11 cellular contexts compared by ENCODE assay signal in genomic region chr14:92570863-92571262, GRCh38.
"Had no signal": no experiment of that assay in that cellular context is flagged by ENCODE, and none has a peak within 500 bp of the region (broad histone marks: within the 10 kb centered on the region; RNA-seq: fewer than 3 reads in every experiment).

No MANE protein-coding gene starts in this region.

- H3K9me3 ChIP-seq: ovary, tibial artery had no signal

- H3K27me3 ChIP-seq: neural progenitor cell, ovary, tibial artery had no signal

- H2AFZ ChIP-seq: neural progenitor cell had no signal

- H3K4me2 ChIP-seq: neural progenitor cell had no signal

- H3K9ac ChIP-seq: neural progenitor cell had no signal

- H3K4me3 Mint-ChIP-seq: endodermal cell, neural progenitor cell had no signal

- H3K36me3 Mint-ChIP-seq: neural progenitor cell had no signal

- H3K27ac Mint-ChIP-seq: endodermal cell, neural progenitor cell had no signal

- H3K4me1 ChIP-seq: neural progenitor cell had no signal

- H3K4me1 Mint-ChIP-seq: endodermal cell had no signal

- H3K27ac ChIP-seq: neural progenitor cell, ovary, tibial artery had no signal

- DNase-seq: activated CD4-positive, alpha-beta T cell treated with anti-CD3 and anti-CD28 coated beads, Interleukin-2, amount 50 U/mL, for 1 hour; activated T-cell treated with anti-CD3 and anti-CD28 coated beads, Interleukin-2, amount 50 U/mL, for 48 hours; caudate nucleus; endodermal cell; erythroblast; hypothalamus; mammary epithelial cell; ovary had no signal

- H3K4me3 ChIP-seq: neural progenitor cell, ovary, skin epidermis, tibial artery had no signal
